ENCODE assay signal across 8 cellular contexts in genomic region chr14:29493849-29494248, GRCh38.
"Had no signal": no experiment of that assay in that cellular context is flagged by ENCODE, and none has a peak within 500 bp of the region (broad histone marks: within the 10 kb centered on the region; RNA-seq: fewer than 3 reads in every experiment).

No MANE protein-coding gene starts in this region.

- DNase-seq: GDM1, GF-D8 had no signal

- H3K4me3 ChIP-seq: GM12878 had no signal

- ATAC-seq: GM12878 had no signal

- FAIRE-seq: G401.6, GM12878, GM12891, GM12892, GM18507, GM19239 had no signal
